10 cellular contexts compared by ENCODE assay signal in genomic region chr19:18894254-18895037, GRCh38. TPM values are rescaled to one million over a fixed set of nuclear protein-coding genes. Genes with fewer than 3 reads are reported as not detected.
DNase-seq lines count a peak whose midpoint lies in the region; ATAC-seq and TF ChIP-seq lines count a peak whose summit lies in the region.
"Had no signal": no experiment of that assay in that cellular context is flagged by ENCODE, and none has a peak within 500 bp of the region (broad histone marks: within the 10 kb centered on the region; RNA-seq: fewer than 3 reads in every experiment).

No MANE protein-coding gene starts in this region.

- H3K27ac Mint-ChIP-seq in neural progenitor cell, result no peak overlapping the region
- H3K27ac Mint-ChIP-seq: activated B cell treated with CpG ODN at 0.5 μM for 24 hours had no signal

- peak overlapping the region; percentile 92 for H3K4me2 ChIP-seq in neural progenitor cell

- H3K4me3 Mint-ChIP-seq in neural progenitor cell, result peak overlapping the region; percentile 86

- H3K27ac ChIP-seq in neural progenitor cell, result no peak overlapping the region
- H3K27ac ChIP-seq: neutrophil had no signal

- no peak for TF ChIP-seq CTCF in neural progenitor cell (IDR thresholded peaks at IDR 0.05)

- H3K4me1 ChIP-seq in neural progenitor cell, result peaks cover 22% of the 10 kb centered on the region

- DNase-seq in COLO668 (lab: John Stamatoyannopoulos, UW; ENCODE audit: unreplicated experiment), result peak; percentile 8
- DNase-seq in NCI-H1694 (lab: John Stamatoyannopoulos, UW), result peak; percentile 85
- DNase-seq in ecto neural progenitor cell (ENCODE audit: low spot score), result peak; percentile 83
- DNase-seq in neural progenitor cell (ENCODE audit: low spot score), result peak; percentile 85
- DNase-seq in LoVo (ENCODE audit: low spot score), result no peak
- no peak for DNase-seq in stimulated activated CD4-positive, alpha-beta T cell treated with anti-CD3 and anti-CD28 coated beads, Interleukin-2, amount 100 ng/mL, for 48 hours
- DNase-seq: activated B cell treated with CpG ODN at 0.5 μM for 24 hours had no signal

- H2AFZ ChIP-seq in neural progenitor cell (replicated peaks), result no peak overlapping the region

- peaks cover 27% of the 10 kb centered on the region for H3F3A ChIP-seq in neural progenitor cell (ENCODE audit: low read depth)

- peaks cover 4% of the 10 kb centered on the region for H3K27me3 Mint-ChIP-seq in neural progenitor cell (ENCODE audit: insufficient read depth, low read depth)

- H3K9me3 ChIP-seq in neural progenitor cell (ENCODE audit: low read depth), result no peaks in the 10 kb centered on the region
- H3K9me3 ChIP-seq: neutrophil had no signal

- no peak for ATAC-seq in GM21619 (IDR thresholded peaks at IDR 0.05; ENCODE audit: unreplicated experiment)
- no peak for ATAC-seq in HG03108 (IDR thresholded peaks at IDR 0.05; ENCODE audit: unreplicated experiment)

- H3K4me1 Mint-ChIP-seq in neural progenitor cell, result peaks cover 11% of the 10 kb centered on the region

- H3K4me3 ChIP-seq in neural progenitor cell, result peak overlapping the region; percentile 95

- peaks cover 14% of the 10 kb centered on the region for H3K27me3 ChIP-seq in neural progenitor cell

- H3K9me3 Mint-ChIP-seq in neural progenitor cell, result no peaks in the 10 kb centered on the region
- H3K9me3 Mint-ChIP-seq: activated B cell treated with CpG ODN at 0.5 μM for 24 hours had no signal

- H3K79me2 ChIP-seq in neural progenitor cell (ENCODE audit: low read depth), result no peaks in the 10 kb centered on the region

- no peak overlapping the region for H3K9ac ChIP-seq in neural progenitor cell

- H4K20me1 ChIP-seq in neural progenitor cell (ENCODE audit: low read depth), result peaks cover 41% of the 10 kb centered on the region

- H3K36me3 ChIP-seq in neural progenitor cell, result no peaks in the 10 kb centered on the region

- H3K36me3 Mint-ChIP-seq in neural progenitor cell, result peaks cover 9% of the 10 kb centered on the region

RNA-seq across cellular contexts. Expression of gene CERS1, which starts 1.5 kb away (rescaled TPM):
- total RNA-seq in neural progenitor cell (ENCODE audit: low replicate concordance), result 1.9 and 7.6 TPM in 2 replicates
- total RNA-seq: activated B cell treated with CpG ODN at 0.5 μM for 24 hours had no signal

RNA-seq across cellular contexts. Expression of gene COPE, which starts 24.7 kb away (rescaled TPM):
- total RNA-seq in neural progenitor cell (ENCODE audit: low replicate concordance), result 95.2 and 225 TPM in 2 replicates

RNA-seq across cellular contexts. Expression of gene DDX49, which starts 25.1 kb away (rescaled TPM):
- 19.9 and 23.4 TPM in 2 replicates for total RNA-seq in neural progenitor cell (ENCODE audit: low replicate concordance)

RNA-seq across cellular contexts. Expression of gene HOMER3, which starts 46.6 kb away (rescaled TPM):
- 28.2 and 66.9 TPM in 2 replicates for total RNA-seq in neural progenitor cell (ENCODE audit: low replicate concordance)

Comparison
In these comparisons a context has a peak if more than half of its experiments do, and no peak if none do; other contexts are left out.
1. DNase-seq: peak in COLO668 (single experiment), NCI-H1694 (single experiment), ecto neural progenitor cell (single experiment) and neural progenitor cell (single experiment); none in LoVo (single experiment) and stimulated activated CD4-positive, alpha-beta T cell treated with anti-CD3 and anti-CD28 coated beads, Interleukin-2, amount 100 ng/mL, for 48 hours (0 of 2).